Comparison of ENCODE assay signal across 21 cellular contexts in the genomic region with DNA sequence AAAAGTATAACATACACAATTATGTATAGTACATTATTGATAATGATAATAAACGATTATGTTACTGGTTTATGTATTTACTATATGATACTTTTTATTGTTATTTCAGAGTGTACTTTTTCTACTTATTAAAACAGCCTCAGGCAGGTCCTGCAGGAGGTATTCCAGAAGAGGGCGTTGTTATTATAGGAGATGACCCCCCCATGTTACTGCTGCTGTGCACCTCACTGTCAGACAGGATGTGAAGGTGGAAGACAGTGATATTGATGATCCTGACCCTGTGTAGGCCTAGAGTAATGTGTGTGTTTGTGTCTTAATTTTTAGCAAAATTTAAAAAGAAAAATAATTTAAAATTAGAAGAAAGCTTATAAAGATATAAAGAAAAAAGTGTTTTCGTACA.
"Had no signal": no experiment of that assay in that cellular context is flagged by ENCODE, and none has a peak within 500 bp of the region (broad histone marks: within the 10 kb centered on the region; RNA-seq: fewer than 3 reads in every experiment).

No MANE protein-coding gene starts in this region.

- H3K4me1 ChIP-seq: adrenal gland, breast epithelium, esophagus muscularis mucosa, gastroesophageal sphincter, heart left ventricle, left lung, sigmoid colon, upper lobe of left lung had no signal

- H3K27ac ChIP-seq: adrenal gland, breast epithelium, coronary artery, esophagus muscularis mucosa, gastroesophageal sphincter, heart left ventricle, left lung, sigmoid colon, thoracic aorta, upper lobe of left lung, VCaP had no signal

- H3K36me3 ChIP-seq: adrenal gland, breast epithelium, esophagus muscularis mucosa, gastroesophageal sphincter, heart left ventricle, left lung, sigmoid colon, thoracic aorta, upper lobe of left lung had no signal

- H3K27me3 ChIP-seq: adrenal gland, breast epithelium, esophagus muscularis mucosa, gastroesophageal sphincter, heart left ventricle, left lung, sigmoid colon, upper lobe of left lung had no signal

- H3K4me3 ChIP-seq: adrenal gland, breast epithelium, coronary artery, esophagus muscularis mucosa, gastroesophageal sphincter, heart left ventricle, left lung, sigmoid colon, thoracic aorta, upper lobe of left lung had no signal

- H3K9me3 ChIP-seq: adrenal gland, sigmoid colon, thoracic aorta, upper lobe of left lung had no signal

- ATAC-seq: activated naive CD4-positive, alpha-beta T cell treated with anti-CD3 and anti-CD28 coated beads, Interleukin-2, amount 50 U/mL, for 72 hours; gastroesophageal sphincter; heart left ventricle; left lung; stimulated activated memory B cell treated with anti-CD40 and anti-IgM and Interleukin-4, amounts not matched to agents 10 μg/mL and 1 μg/mL and 100 μg/mL, for 72 hours had no signal

- DNase-seq: activated CD4-positive, alpha-beta T cell treated with anti-CD3 and anti-CD28 coated beads, Interleukin-2, amount 50 U/mL, for 48 hours; activated gamma-delta T cell treated with Interleukin-2 at 50 U/mL for 16 hours; adrenal gland; heart left ventricle; kidney; left lung; midbrain; nephron progenitor cell; occipital lobe; posterior cingulate gyrus; sigmoid colon; stimulated activated CD4-positive, alpha-beta T cell treated with anti-CD3 and anti-CD28 coated beads, Interleukin-4, amount 100 ng/mL, for 4 hours; upper lobe of left lung had no signal
